ENCODE assay signal across 18 cellular contexts in genomic region chr1:178407215-178407614, GRCh38.
"Had no signal": no experiment of that assay in that cellular context is flagged by ENCODE, and none has a peak within 500 bp of the region (broad histone marks: within the 10 kb centered on the region; RNA-seq: fewer than 3 reads in every experiment).

No MANE protein-coding gene starts in this region.

- H3K9me3 ChIP-seq: SK-N-SH had no signal

- H3K4me2 ChIP-seq: KMS-11, SK-N-SH had no signal

- H3K27ac Mint-ChIP-seq: T-cell had no signal

- DNase-seq: IMR-90; MV-4-11; NCI-H1048; NCI-H1105; NCI-H1436 treated with DMSO at 0.1 percent for 48 hours; NCI-H1694; NCI-H187 treated with DMSO at 0.1 percent for 48 hours; NCI-H2029 treated with DMSO at 0.1 percent for 48 hours; NCI-H2171 treated with DMSO at 0.1 percent for 48 hours; NCI-H446 treated with DMSO at 0.1 percent for 48 hours; NK-92 treated with Interleukin-12 subunit alpha and Interleukin-12 subunit beta, amount 100 ng/mL, for 24 hours; PC-3; SK-N-SH; SW 1271; T-cell had no signal

- H3K4me3 Mint-ChIP-seq: T-cell had no signal

- H3K9ac ChIP-seq: KMS-11, SK-N-SH had no signal

- H3K27ac ChIP-seq: KMS-11, RWPE1 had no signal

- ATAC-seq: Panc1, PC-3, T-cell had no signal
